Comparison of ENCODE assay signal across 9 cellular contexts in the genomic region with DNA sequence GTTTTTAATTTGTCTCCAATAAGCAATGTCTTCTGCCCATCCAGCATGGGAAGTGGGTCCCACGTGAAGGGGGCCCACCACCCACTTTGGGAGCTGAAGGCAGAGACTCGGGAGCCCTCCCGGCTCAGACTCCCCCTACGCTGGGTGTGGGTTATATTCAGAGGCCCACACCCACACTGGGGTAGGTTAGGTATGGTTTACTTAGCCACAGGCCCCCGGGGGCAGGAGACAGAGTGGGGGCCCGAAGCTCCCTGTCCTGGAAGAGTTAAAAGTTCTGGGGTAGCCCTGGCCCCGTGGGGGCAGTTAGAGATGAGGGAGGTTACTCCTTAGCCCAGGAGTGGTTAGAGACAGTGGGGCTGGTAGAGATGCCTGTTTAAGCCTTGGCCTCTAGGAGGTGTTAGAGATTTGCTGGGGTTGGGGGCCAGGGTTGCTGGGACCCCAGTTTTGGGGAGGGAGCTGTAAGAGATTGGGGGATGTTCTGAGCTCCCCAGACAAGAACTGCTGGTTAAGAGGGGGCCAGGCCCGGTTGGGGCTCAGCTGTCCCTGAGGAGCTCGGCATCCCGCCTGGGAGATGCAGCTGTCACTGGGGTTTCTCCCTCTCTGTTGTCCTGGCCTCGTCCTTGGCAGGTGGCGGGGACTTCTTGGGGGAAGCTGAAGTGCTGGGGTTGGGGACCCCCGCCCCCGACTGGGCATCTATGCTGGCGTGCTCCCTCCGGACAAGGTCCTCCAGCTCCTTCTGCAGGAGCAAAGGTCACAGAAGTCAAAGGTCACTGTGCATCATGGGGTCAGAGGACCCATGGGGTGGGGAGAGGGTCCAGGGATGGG. TPM values are rescaled to one million over a fixed set of nuclear protein-coding genes. Genes with fewer than 3 reads are reported as not detected.
DNase-seq lines count a peak whose midpoint lies in the region; ATAC-seq and TF ChIP-seq lines count a peak whose summit lies in the region.
"Had no signal": no experiment of that assay in that cellular context is flagged by ENCODE, and none has a peak within 500 bp of the region (broad histone marks: within the 10 kb centered on the region; RNA-seq: fewer than 3 reads in every experiment).

No MANE protein-coding gene starts in this region.

- H3K14ac ChIP-seq in trophoblast cell (ENCODE audit: low read length) = no peak overlapping the region

- H3K27ac Mint-ChIP-seq in effector memory CD8-positive, alpha-beta T cell = peak overlapping the region; percentile 98
- H3K27ac Mint-ChIP-seq: nephron progenitor cell had no signal

- no peak overlapping the region for H4K12ac ChIP-seq in trophoblast cell (ENCODE audit: low read depth, low read length)

- H4K91ac ChIP-seq in trophoblast cell (ENCODE audit: low read depth, low read length) = no peak overlapping the region

- peaks cover 25 to 35% of the 10 kb centered on the region in 2 donors for H3K4me1 Mint-ChIP-seq in effector memory CD8-positive, alpha-beta T cell (ENCODE audit: low read depth in 2 of 2)

- H4K20me1 ChIP-seq in OCI-LY3 (ENCODE audit: insufficient read depth, low read length) = no peaks in the 10 kb centered on the region

- H3K27ac ChIP-seq in OCI-LY3 (ENCODE audit: low read length) = peak overlapping the region; percentile 84
- H3K27ac ChIP-seq in trophoblast cell (ENCODE audit: low read depth, low read length) = no peak overlapping the region

- peak; percentile 13 for ATAC-seq in effector memory CD8-positive, alpha-beta T cell (replicated peaks)
- no peak for ATAC-seq in GM18868 (IDR thresholded peaks at IDR 0.05; ENCODE audit: unreplicated experiment)
- no peak for ATAC-seq in HG03175 (IDR thresholded peaks at IDR 0.05; ENCODE audit: unreplicated experiment)
- ATAC-seq in GM21526 (IDR thresholded peaks at IDR 0.05; ENCODE audit: low FRiP score, unreplicated experiment) = no peak

- H3K4me3 Mint-ChIP-seq in effector memory CD8-positive, alpha-beta T cell = peak overlapping the region; percentile 87 to 88
- H3K4me3 Mint-ChIP-seq: nephron progenitor cell had no signal

- H3K9me3 ChIP-seq in OCI-LY3 (ENCODE audit: insufficient read depth, low read length) = no peaks in the 10 kb centered on the region
- H3K9me3 ChIP-seq in trophoblast cell (ENCODE audit: insufficient read depth, low read depth, low read length) = no peaks in the 10 kb centered on the region

- H3K4ac ChIP-seq in trophoblast cell (ENCODE audit: low read depth, low read length) = no peak overlapping the region

- DNase-seq in GM06990 (ENCODE audit: extremely low read depth, insufficient read length) (no peak), trophoblast cell (no peak), COR-L47 (lab: John Stamatoyannopoulos, UW) (no peak)
- no peak for DNase-seq in effector memory CD8-positive, alpha-beta T cell
- DNase-seq: nephron progenitor cell had no signal

- no peak for TF ChIP-seq CTCF in GM06990 (IDR thresholded peaks at IDR 0.05; ENCODE audit: insufficient read depth, low read length, poor library complexity, severe bottlenecking)
- peak; percentile 28; the same call in 1 of the 2 replicates for TF ChIP-seq CTCF in OCI-LY3 (IDR thresholded peaks at IDR 0.05; ENCODE audit: low read depth, low read length)

- no CpG with 5 or more reads among the region's 16 CpGs for WGBS in trophoblast cell (ENCODE audit: extremely low coverage, insufficient coverage, insufficient read length)

- H3K4me3 ChIP-seq in GM06990 (replicated peaks; ENCODE audit: low read depth, low read length) = peak overlapping the region; percentile 72
- H3K4me3 ChIP-seq in OCI-LY3 (ENCODE audit: low read length) = peak overlapping the region; percentile 79
- H3K4me3 ChIP-seq in trophoblast cell (ENCODE audit: low read depth, low read length) = no peak overlapping the region

- no peak overlapping the region for H2BK120ac ChIP-seq in trophoblast cell (ENCODE audit: insufficient read depth, low read length, poor library complexity)

- peak overlapping the region; percentile 53; the same call in 1 of the 2 replicates for H2AFZ ChIP-seq in OCI-LY3 (ENCODE audit: low read depth, low read length)
- no peak overlapping the region for H2AFZ ChIP-seq in trophoblast cell (ENCODE audit: insufficient read depth, low read length, poor library complexity)

- H3K4me1 ChIP-seq in OCI-LY3 (ENCODE audit: low read length) = peaks cover 24% of the 10 kb centered on the region
- H3K4me1 ChIP-seq in trophoblast cell (ENCODE audit: control insufficient read depth in 1 of 2, insufficient read depth in 2 of 2, low read length in 2 of 2) = no peaks in the 10 kb centered on the region

- H3K27me3 ChIP-seq in GM06990 (replicated peaks; ENCODE audit: control insufficient read depth, insufficient read depth, low read length) (no peaks in the 10 kb centered on the region), OCI-LY3 (ENCODE audit: low read depth, low read length) (no peaks in the 10 kb centered on the region), trophoblast cell (ENCODE audit: insufficient read depth, low read length) (no peaks in the 10 kb centered on the region)

- H3K27me3 Mint-ChIP-seq in effector memory CD8-positive, alpha-beta T cell = no peaks in the 10 kb centered on the region

- no peak overlapping the region for H2BK12ac ChIP-seq in trophoblast cell (ENCODE audit: low read length)

- no peak overlapping the region for H3K18ac ChIP-seq in trophoblast cell (ENCODE audit: low read length)

- H2BK5ac ChIP-seq in trophoblast cell (ENCODE audit: low read depth, low read length, poor library complexity) = no peak overlapping the region

- H3K36me3 ChIP-seq in GM06990 (ENCODE audit: control insufficient read depth, insufficient read depth, low read length) = peaks cover 2% of the 10 kb centered on the region; the same call in 1 of the 2 replicates
- H3K36me3 ChIP-seq in OCI-LY3 (replicated peaks; ENCODE audit: low read depth, low read length) = no peaks in the 10 kb centered on the region
- H3K36me3 ChIP-seq in trophoblast cell (ENCODE audit: control insufficient read depth in 1 of 2, insufficient read depth in 2 of 2, low read length in 2 of 2) = no peaks in the 10 kb centered on the region

- peak overlapping the region; percentile 91 for H3K9ac ChIP-seq in OCI-LY3 (ENCODE audit: low read length)
- no peak overlapping the region for H3K9ac ChIP-seq in trophoblast cell (ENCODE audit: low read length)

- no peaks in the 10 kb centered on the region for H3K79me1 ChIP-seq in trophoblast cell (ENCODE audit: low read length)

- no peak overlapping the region for H3K23ac ChIP-seq in trophoblast cell (ENCODE audit: low read length)

- H3K79me2 ChIP-seq in OCI-LY3 (ENCODE audit: low read length) (no peaks in the 10 kb centered on the region), trophoblast cell (ENCODE audit: control insufficient read depth, insufficient read depth, low read length, poor library complexity) (no peaks in the 10 kb centered on the region)

- peaks cover 45% of the 10 kb centered on the region for H3K36me3 Mint-ChIP-seq in effector memory CD8-positive, alpha-beta T cell (ENCODE audit: insufficient read depth)

- H2AK5ac ChIP-seq in trophoblast cell (ENCODE audit: low read length) = peak overlapping the region; percentile 35

- H3K9me3 Mint-ChIP-seq in effector memory CD8-positive, alpha-beta T cell = no peaks in the 10 kb centered on the region
- H3K9me3 Mint-ChIP-seq: nephron progenitor cell had no signal

- H3K4me2 ChIP-seq in OCI-LY3 (ENCODE audit: low read length) (peak overlapping the region; percentile 95), trophoblast cell (ENCODE audit: low read length) (no peak overlapping the region)

- no peak overlapping the region for H4K8ac ChIP-seq in trophoblast cell (ENCODE audit: low read depth, low read length)

RNA-seq across cellular contexts. Expression of gene RINL, which starts 0.7 kb away (rescaled TPM):
- 0.99 and 1.1 TPM in 2 replicates for polyA plus RNA-seq in trophoblast cell (2013)

RNA-seq across cellular contexts. Expression of gene SIRT2, which starts 20.6 kb away (rescaled TPM):
- polyA plus RNA-seq in trophoblast cell (2013) = 25.5 and 26.1 TPM in 2 replicates

RNA-seq across cellular contexts. Expression of gene NFKBIB, which starts 21.0 kb away (rescaled TPM):
- polyA plus RNA-seq in trophoblast cell (2013) = 19.6 and 21.0 TPM in 2 replicates

RNA-seq across cellular contexts. Expression of gene HNRNPL, which starts 29.0 kb away (rescaled TPM):
- 227 and 231 TPM in 2 replicates for polyA plus RNA-seq in trophoblast cell (2013)

RNA-seq across cellular contexts. Expression of gene CCER2, which starts 33.2 kb away (rescaled TPM):
- polyA plus RNA-seq in trophoblast cell (2013) = 0.34 and 0.39 TPM in 2 replicates
